ENCODE assay signal across 6 cellular contexts in the genomic region with DNA sequence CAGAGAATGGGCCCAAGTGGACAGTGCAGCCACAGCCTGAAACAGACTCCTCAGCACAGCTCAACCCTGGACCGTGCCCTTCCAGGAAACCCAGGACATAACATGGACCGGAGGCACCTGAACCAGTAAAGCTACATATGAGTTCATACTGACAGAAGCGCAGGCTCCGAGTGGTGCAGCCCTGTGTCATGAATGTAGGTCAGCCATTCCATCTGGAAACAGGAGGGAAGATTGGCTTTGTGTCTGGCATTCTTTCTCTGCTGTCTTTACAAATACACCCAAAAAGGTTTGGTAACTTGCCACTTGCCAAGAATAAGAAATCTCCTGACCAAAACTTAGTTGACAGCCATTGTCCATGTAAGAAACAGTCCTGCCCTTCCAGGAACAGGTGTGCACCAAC.
"Had no signal": no experiment of that assay in that cellular context is flagged by ENCODE, and none has a peak within 500 bp of the region (broad histone marks: within the 10 kb centered on the region; RNA-seq: fewer than 3 reads in every experiment).

No MANE protein-coding gene starts in this region.

- ATAC-seq: GM23338, K562 had no signal

- H3K4me2 ChIP-seq: GM23338 had no signal

- H2AFZ ChIP-seq: GM23338 had no signal

- H3K4me3 ChIP-seq: GM23338, K562 had no signal

- DNase-seq: H9, HCEC 1CT, IMR-90, KG1 had no signal
